Comparison of ENCODE assay signal across 24 cellular contexts in genomic region chr7:64638822-64639221, GRCh38.
"Had no signal": no experiment of that assay in that cellular context is flagged by ENCODE, and none has a peak within 500 bp of the region (broad histone marks: within the 10 kb centered on the region; RNA-seq: fewer than 3 reads in every experiment).

No MANE protein-coding gene starts in this region.

- H3K4me1 ChIP-seq: heart right ventricle, parathyroid adenoma, psoas muscle, uterus had no signal

- DNase-seq: activated CD4-positive, alpha-beta memory T cell treated with anti-CD3 and anti-CD28 coated beads, Interleukin-2, amount 10 ng/mL, durations not matched to agents 7 days and 5 days; activated CD4-positive, alpha-beta T cell treated with anti-CD3 and anti-CD28 coated beads, Interleukin-2, amount 10 ng/mL, durations not matched to agents 24 days and 14 days; activated CD4-positive, CD25-positive, alpha-beta regulatory T cell treated with anti-CD3 and anti-CD28 coated beads, Interleukin-2, amount 50 U/mL, for 72 hours; activated CD8-positive, alpha-beta memory T cell treated with anti-CD3 and anti-CD28 coated beads, Interleukin-2, amount 50 U/mL, for 48 hours; activated naive CD8-positive, alpha-beta T cell treated with anti-CD3 and anti-CD28 coated beads, Interleukin-2, amount 50 U/mL, for 24 hours; activated T-cell treated with anti-CD3 and anti-CD28 coated beads, Interleukin-2, amount 50 U/mL, for 24 hours; amygdala; dermis blood vessel endothelial cell; effector CD4-positive, alpha-beta T cell; erythroblast; foreskin melanocyte; heart right ventricle; midbrain; nucleus accumbens; psoas muscle; stimulated activated CD4-positive, alpha-beta T cell treated with anti-CD3 and anti-CD28 coated beads, Interleukin-1b, Interleukin-23, amount 100 ng/mL, for 48 hours; stimulated activated CD4-positive, alpha-beta T cell treated with anti-CD3 and anti-CD28 coated beads, Interleukin-4, amount 100 ng/mL, for 4 hours; stimulated activated CD8-positive, alpha-beta memory T cell treated with anti-CD3 and anti-CD28 coated beads, Interleukin-4, amount 100 ng/mL, for 48 hours; stimulated activated naive CD4-positive, alpha-beta T cell treated with Interleukin-2 at 50 U/mL for 16 hours; T-helper 2 cell; uterus had no signal

- H3K4me3 ChIP-seq: heart right ventricle, psoas muscle, smooth muscle cell, uterus had no signal

- H3K27me3 ChIP-seq: heart right ventricle, uterus had no signal

- FAIRE-seq: colon had no signal

- H3K27ac ChIP-seq: heart right ventricle, parathyroid adenoma, psoas muscle, uterus had no signal

- H3K9me3 ChIP-seq: psoas muscle, uterus had no signal

- ATAC-seq: psoas muscle had no signal

- H3K36me3 ChIP-seq: heart right ventricle, uterus had no signal
